Comparison of ENCODE assay signal across 7 cellular contexts in genomic region chr12:79690606-79691298, GRCh38. TPM values are rescaled to one million over a fixed set of nuclear protein-coding genes. Genes with fewer than 3 reads are reported as not detected.
DNase-seq lines count a peak whose midpoint lies in the region; ATAC-seq, FAIRE-seq and TF ChIP-seq lines count a peak whose summit lies in the region.

Gene PAWR, minus strand, starts transcription at chr12:79690964. Its CDS starts 720 bp downstream, at chr12:79690244.

- H3K27me3 Mint-ChIP-seq in immature natural killer cell (ENCODE audit: low read depth in 3 of 3), result peaks cover 4 to 26% (median 17%) of the 10 kb centered on the region in 3 donors

- peak within 1 kb of the TSS; percentile 97 for H3K9ac ChIP-seq in mammary epithelial cell (ENCODE audit: insufficient read depth, low read length)

- peaks cover 21% of the 10 kb centered on the region for H3K4me1 ChIP-seq in mammary epithelial cell (ENCODE audit: insufficient read depth, low read length)
- peaks cover 0 to 5% of the 10 kb centered on the region in 2 donors for H3K4me1 ChIP-seq in small intestine (ENCODE audit: control insufficient read depth in 2 of 2, insufficient read depth in 1 of 2, low read depth in 1 of 2, low read length in 1 of 2)

- peak within 1 kb of the TSS; percentile 66 for H3K4me3 ChIP-seq in GM12865 (ENCODE audit: low read depth, low read length)
- H3K4me3 ChIP-seq in Jurkat, Clone E6-1 (ENCODE audit: low read length), result peak within 1 kb of the TSS; percentile 69
- peak within 1 kb of the TSS; percentile 73 to 81 (median 78) for H3K4me3 ChIP-seq in mammary epithelial cell (replicated peaks in 1 of 3; ENCODE audit: insufficient read depth in 1 of 3, low read depth in 2 of 3, low read length in 3 of 3)
- peak within 1 kb of the TSS; percentile 90 to 97 for H3K4me3 ChIP-seq in small intestine (ENCODE audit: low read depth in 1 of 2, low read length in 2 of 2)

- peaks cover 49% of the 10 kb centered on the region for H3K79me2 ChIP-seq in mammary epithelial cell (ENCODE audit: insufficient read depth, low read length)

- H4K20me1 ChIP-seq in mammary epithelial cell (ENCODE audit: insufficient read depth, low read length), result no peaks in the 10 kb centered on the region

- H3K27me3 ChIP-seq in mammary epithelial cell (ENCODE audit: insufficient read depth, low read length) (no peaks in the 10 kb centered on the region), small intestine (ENCODE audit: control insufficient read depth in 2 of 2, insufficient read depth in 2 of 2, low read length in 2 of 2) (no peaks in the 10 kb centered on the region)

- H3K27ac Mint-ChIP-seq in immature natural killer cell, result peak within 1 kb of the TSS in 3 of 6 donors; percentile 21 to 49 (median 49)

- peak within 1 kb of the TSS; percentile 84 to 94 (median 88) for H3K4me3 Mint-ChIP-seq in immature natural killer cell

- H3K36me3 Mint-ChIP-seq in immature natural killer cell, result no peaks in the 10 kb centered on the region

- in situ Hi-C loops in mammary epithelial cell (cut with MboI; ENCODE audit: low sequenced_read_pairs in 2 of 2), result no loop called here

- no peak for FAIRE-seq in small intestine (lab: Jason Lieb, UNC)

- peak within 1 kb of the TSS; percentile 92 for H3K4me2 ChIP-seq in mammary epithelial cell (ENCODE audit: insufficient read depth, low read depth, low read length)

- H3K4me1 Mint-ChIP-seq in immature natural killer cell, result peaks cover 15 to 34% of the 10 kb centered on the region in 2 donors

- intact Hi-C loops in mammary epithelial cell (cut with micrococcal nuclease), result loop anchor here (1.0 to 2.0 kb wide), 7 partner anchors 16 to 496 kb away; no protein-coding TSS in a partner anchor

- peak; percentile 88 for DNase-seq in GM12865 (ENCODE audit: low read depth)
- DNase-seq in Jurkat, Clone E6-1 (ENCODE audit: low read depth, low spot score), result peak; percentile 22
- DNase-seq in RPMI7951 (ENCODE audit: low read depth), result peak; percentile 69
- peak; percentile 87 for DNase-seq in mammary epithelial cell
- peak; percentile 26 to 48 (median 33) for DNase-seq in immature natural killer cell
- peak; percentile 88 for DNase-seq in small intestine

- H3K9me3 ChIP-seq in mammary epithelial cell (replicated peaks; ENCODE audit: insufficient read depth, low read length) (no peaks in the 10 kb centered on the region), small intestine (ENCODE audit: control insufficient read depth, low read depth) (no peaks in the 10 kb centered on the region)

- H3K9me3 Mint-ChIP-seq in immature natural killer cell, result peaks cover 0 to 2% (median 0%) of the 10 kb centered on the region in 6 donors

- H3K36me3 ChIP-seq in mammary epithelial cell (ENCODE audit: insufficient read depth, low read length) (no peaks in the 10 kb centered on the region), small intestine (ENCODE audit: control insufficient read depth in 2 of 2, insufficient read depth in 2 of 2, low read length in 2 of 2) (no peaks in the 10 kb centered on the region)

- WGBS in mammary epithelial cell (ENCODE audit: low coverage, missing lambda C conversion rate), result 0% methylated on average over 7 of the region's 94 CpGs
- 0 to 1% (median 1%) methylated on average over 48 to 94 of the region's 94 CpGs for WGBS in small intestine, 3 donors

- peak within 1 kb of the TSS; percentile 99 for H3K27ac ChIP-seq in mammary epithelial cell (ENCODE audit: insufficient read depth, low read depth, low read length)
- peak within 1 kb of the TSS; percentile 86 to 91 for H3K27ac ChIP-seq in small intestine (ENCODE audit: low read depth in 1 of 2, low read length in 1 of 2)

- no TSS peak for BruUV-seq in mammary epithelial cell (replicated peaks; lab: Mats Ljungman, UMichigan)

- dilution Hi-C loops in mammary epithelial cell (cut with HindIII; ENCODE audit: low sequenced_read_pairs), result loop anchor here (5.0 to 10.0 kb wide), 2 partner anchors 87 to 116 kb away; no protein-coding TSS in a partner anchor

- CTCF ChIA-PET in mammary epithelial cell (lab: Charles Lee; ENCODE audit: low non-redundant PET), result interaction anchor here (0.6 to 1.1 kb wide), 3 partner anchors 143 to 270 kb away, joined by 5 to 41 read pairs (median 8); no protein-coding TSS in a partner anchor

- TF ChIP-seq CTCF in GM12865 (IDR thresholded peaks at IDR 0.05; ENCODE audit: insufficient read depth, low read depth, low read length, missing control alignments) (peak; percentile 24), mammary epithelial cell (conservative IDR thresholded peaks at IDR 0.05 in 1 of 2, IDR thresholded peaks at IDR 0.05 in 1 of 2; ENCODE audit: extremely low read depth in 1 of 2, insufficient read depth in 1 of 2, low read depth in 1 of 2, low read length in 2 of 2) (peak in 1 of 2 donors; percentile 41)

- H2AFZ ChIP-seq in mammary epithelial cell (ENCODE audit: low read depth, low read length), result peak within 1 kb of the TSS; percentile 89

- ATAC-seq in GM21737 (IDR thresholded peaks at IDR 0.05; ENCODE audit: unreplicated experiment), result peak; percentile 56

RNA-seq across cellular contexts. Expression of gene PAWR, which starts in this region (rescaled TPM):
- 25.0 TPM for polyA plus RNA-seq in Jurkat, Clone E6-1 (2012; ENCODE audit: insufficient read depth, insufficient read length)
- 10.8 and 11.8 TPM in 2 replicates for total RNA-seq in RPMI7951 (2014; rRNA removed; shearing (Covaris generic))
- total RNA-seq in mammary epithelial cell, result 100 to 1,000 TPM; 108 to 179 TPM
- polyA plus RNA-seq in mammary epithelial cell, result 10.4 TPM
- polyA minus RNA-seq in mammary epithelial cell, result 10.6 TPM
- 1 to 10 TPM; 1.3 to 4.4 (median 2.7) TPM for polyA plus RNA-seq in immature natural killer cell
- polyA plus RNA-seq in small intestine, result 10 to 100 TPM; 14.2 to 19.2 (median 19.2) TPM

Comparison
In these comparisons a context has a peak if more than half of its experiments do, and no peak if none do; other contexts are left out.
1. Peak in every context shown above with its lines: DNase-seq, ATAC-seq, H3K4me3 ChIP-seq and H3K27ac ChIP-seq.
2. DNase-seq: peak in every context shown above with its lines; median percentile 88 in GM12865; 88 in small intestine; 87 in mammary epithelial cell; 69 in RPMI7951; 33 in immature natural killer cell; 22 in Jurkat, Clone E6-1.